Comparison of ENCODE assay signal across 13 cellular contexts in genomic region chr1:31666290-31666963, GRCh38. TPM values are rescaled to one million over a fixed set of nuclear protein-coding genes. Genes with fewer than 3 reads are reported as not detected.
DNase-seq lines count a peak whose midpoint lies in the region; ATAC-seq, FAIRE-seq and TF ChIP-seq lines count a peak whose summit lies in the region.
"Had no signal": no experiment of that assay in that cellular context is flagged by ENCODE, and none has a peak within 500 bp of the region (broad histone marks: within the 10 kb centered on the region; RNA-seq: fewer than 3 reads in every experiment).

No MANE protein-coding gene starts in this region.

- no peak overlapping the region for H4K5ac ChIP-seq in H1 (ENCODE audit: insufficient read length, low read depth, low read length)

- H3K27ac Mint-ChIP-seq in neural crest cell (ENCODE audit: unreplicated experiment), result peak overlapping the region; percentile 57
- H3K27ac Mint-ChIP-seq: dendritic cell treated with granulocyte-macrophage colony-stimulating factor and Interleukin-4, amounts not matched to agents 40 ng/mL and 50 ng/mL, for 4 days had no signal

- no peak overlapping the region for H2BK12ac ChIP-seq in H1 (ENCODE audit: low read depth, low read length)

- H2BK20ac ChIP-seq in H1 (ENCODE audit: low read length), result no peak overlapping the region

- H3K56ac ChIP-seq in H1 (replicated peaks; ENCODE audit: insufficient read length, low read depth, low read length), result peak overlapping the region; percentile 3

- H3K79me2 ChIP-seq in H1 (ENCODE audit: control insufficient read depth in 1 of 2, insufficient read depth in 2 of 2, low read length in 2 of 2), result no peaks in the 10 kb centered on the region

- 0 out of 2 replicates have a peak overlapping the region, but pooled peaks have one; percentile 61 for H2BK15ac ChIP-seq in H1 (ENCODE audit: low read length)

- H3K4ac ChIP-seq in H1 (replicated peaks; ENCODE audit: insufficient read length, low read depth, low read length), result no peak overlapping the region

- no peak overlapping the region for H2AK5ac ChIP-seq in H1 (ENCODE audit: low read depth, low read length)

- H3K4me3 Mint-ChIP-seq in neural crest cell, result no peak overlapping the region
- H3K4me3 Mint-ChIP-seq: dendritic cell treated with granulocyte-macrophage colony-stimulating factor and Interleukin-4, amounts not matched to agents 40 ng/mL and 50 ng/mL, for 4 days had no signal

- intact Hi-C loops in cardiac septum (cut with DNase I), result loop anchor here (5.0 kb wide), 1 partner anchor 296 kb away; no protein-coding TSS in a partner anchor

- peaks cover 0 to 13% (median 8%) of the 10 kb centered on the region in 4 experiments; a peak in 5 of 7 replicates for H3K4me1 ChIP-seq in H1 (replicated peaks in 1 of 4; ENCODE audit: control insufficient read depth in 3 of 4, insufficient read depth in 4 of 4, low read length in 3 of 4)

- no peaks in the 10 kb centered on the region for H3K79me1 ChIP-seq in H1 (ENCODE audit: low read depth, low read length)

- H3K27me3 Mint-ChIP-seq in neural crest cell (ENCODE audit: low read depth), result peaks cover 10% of the 10 kb centered on the region

- no peak overlapping the region for H2AFZ ChIP-seq in H1 (ENCODE audit: low read length)

- no peak for TF ChIP-seq RAD21 in H1 (IDR thresholded peaks at IDR 0.05 in 1 of 2, conservative IDR thresholded peaks at IDR 0.05 in 1 of 2; ENCODE audit: low read depth in 2 of 2, low read length in 2 of 2)

- H3K9me3 Mint-ChIP-seq in neural crest cell, result no peaks in the 10 kb centered on the region
- H3K9me3 Mint-ChIP-seq: dendritic cell treated with granulocyte-macrophage colony-stimulating factor and Interleukin-4, amounts not matched to agents 40 ng/mL and 50 ng/mL, for 4 days had no signal

- H3K4me2 ChIP-seq in H1 (ENCODE audit: insufficient read depth in 1 of 2, low read depth in 2 of 2, low read length in 2 of 2), result no peak overlapping the region; a peak in 1 of 4 replicates

- 78% methylated on average over 9 of the region's 9 CpGs; no CpG with 5 or more reads in 1 of the 2 experiments for WGBS in H1 (ENCODE audit: extremely low coverage in 1 of 2, insufficient coverage in 1 of 2, insufficient read length in 1 of 2, insufficient replicate concordance in 2 of 2, low coverage in 1 of 2, low lambda C conversion rate in 2 of 2, missing lambda C conversion rate in 1 of 2), 2 experiments

- no peak overlapping the region for H3K23ac ChIP-seq in H1 (ENCODE audit: insufficient read length)

- no peak overlapping the region for H3K14ac ChIP-seq in H1 (ENCODE audit: insufficient read length)

- no peaks in the 10 kb centered on the region for H3K36me3 Mint-ChIP-seq in neural crest cell (ENCODE audit: low read depth)

- no peak overlapping the region; the same call in 1 of the 2 replicates for H2BK5ac ChIP-seq in H1 (ENCODE audit: low read depth, low read length)

- H3K9me3 ChIP-seq in H1 (ENCODE audit: insufficient read depth in 2 of 2, low read depth in 1 of 2, low read length in 1 of 2), result no peaks in the 10 kb centered on the region
- H3K9me3 ChIP-seq: MG63, ovary, thoracic aorta had no signal

- no peak overlapping the region for H3K9ac ChIP-seq in H1 (replicated peaks in 1 of 4; ENCODE audit: extremely low read depth in 1 of 4, low read depth in 3 of 4, low read length in 3 of 4)

- no peak overlapping the region for H4K91ac ChIP-seq in H1 (replicated peaks; ENCODE audit: insufficient read length, low read length)

- no peaks in the 10 kb centered on the region for H3K27me3 ChIP-seq in H1 (replicated peaks in 1 of 4; ENCODE audit: control insufficient read depth in 3 of 4, extremely low read depth in 1 of 4, insufficient read depth in 3 of 4, low read length in 3 of 4)
- H3K27me3 ChIP-seq: MG63, ovary had no signal

- H3K27ac ChIP-seq in H1 (ENCODE audit: low read depth, low read length), result peak overlapping the region; percentile 52; the same call in 1 of the 2 replicates
- H3K27ac ChIP-seq: thoracic aorta had no signal

- H3K18ac ChIP-seq in H1 (ENCODE audit: extremely low read depth, low read length), result no peak overlapping the region

- DNase-seq in COR-L47 (lab: John Stamatoyannopoulos, UW) (peak; percentile 49), NCI-H2171 treated with DMSO at 0.1 percent for 48 hours (lab: John Stamatoyannopoulos, UW) (peak; percentile 88), H1 (ENCODE audit: low read depth in 1 of 2, low spot score in 2 of 2) (no peak), neural crest cell (ENCODE audit: low read depth, low spot score) (no peak), HCEC 1CT (no peak), GM12892 (ENCODE audit: insufficient read length) (no peak), cardiac septum (ENCODE audit: low spot score) (no peak)
- DNase-seq: MG63, ovary had no signal

- POLR2A ChIA-PET in H1 (lab: Charles Lee; ENCODE audit: partially characterized antibody), result interaction anchor here (0.6 to 1.8 kb wide), 6 partner anchors 12 to 278 kb away, joined by 3 to 5 read pairs (median 3); no protein-coding TSS in a partner anchor

- no peak overlapping the region for H3K4me3 ChIP-seq in H1 (ENCODE audit: extremely low read depth in 1 of 4, insufficient read depth in 2 of 4, low read depth in 3 of 4, low read length in 4 of 4)
- H3K4me3 ChIP-seq: MG63, ovary, thoracic aorta had no signal

- TF ChIP-seq POLR2A in H1 (IDR thresholded peaks at IDR 0.05; ENCODE audit: control extremely low read depth in 1 of 2, low read depth in 2 of 2, low read length in 2 of 2) (no peak), GM12892 (IDR thresholded peaks at IDR 0.05; ENCODE audit: low read depth, low read length) (no peak)

- H4K8ac ChIP-seq in H1 (ENCODE audit: extremely low read depth, insufficient read depth, low read length), result no peak overlapping the region; the same call in 1 of the 2 replicates

- no peak for TF ChIP-seq EP300 in H1 (IDR thresholded peaks at IDR 0.05; ENCODE audit: borderline replicate concordance in 1 of 2, low read depth in 2 of 2, low read length in 2 of 2)

- H2BK120ac ChIP-seq in H1 (replicated peaks; ENCODE audit: low read depth, low read length), result no peak overlapping the region

- no peaks in the 10 kb centered on the region for H4K20me1 ChIP-seq in H1 (replicated peaks in 1 of 2; ENCODE audit: control insufficient read depth in 1 of 2, insufficient read depth in 2 of 2, low read length in 2 of 2)

- H3K4me1 Mint-ChIP-seq in neural crest cell, result peaks cover 8% of the 10 kb centered on the region

- no peaks in the 10 kb centered on the region for H3K36me3 ChIP-seq in H1 (ENCODE audit: control insufficient read depth in 2 of 4, insufficient read depth in 4 of 4, low read length in 3 of 4)
- H3K36me3 ChIP-seq: ovary had no signal

- CTCF ChIA-PET in H1 (lab: Charles Lee; ENCODE audit: partially characterized antibody), result interaction anchor here (0.6 to 19.3 kb wide), 14 partner anchors 13 to 305 kb away, joined by 3 to 370 read pairs (median 36); partner anchors contain the start of gene COL16A1

- no peaks in the 10 kb centered on the region for H3K23me2 ChIP-seq in H1 (ENCODE audit: low read depth, low read length)

- ATAC-seq in HG03097 (IDR thresholded peaks at IDR 0.05; ENCODE audit: low FRiP score, unreplicated experiment), result no peak
- ATAC-seq: activated CD4-positive, CD25-positive, alpha-beta regulatory T cell treated with anti-CD3 and anti-CD28 coated beads, Interleukin-2, amount 50 U/mL, for 24 hours had no signal

- FAIRE-seq in H1 (lab: Jason Lieb, UNC) (no peak), GM12892 (lab: Jason Lieb, UNC) (no peak)

- TF ChIP-seq CTCF in H1 (IDR thresholded peaks at IDR 0.05; ENCODE audit: control extremely low read depth in 1 of 3, insufficient read depth in 1 of 3, low read depth in 1 of 3, low read length in 3 of 3) (no peak), neural crest cell (conservative IDR thresholded peaks at IDR 0.05) (no peak)

TF ChIP-seq in H1, 55 proteins besides CTCF, POLR2A, EP300 and RAD21 (continues in another document):
- TF ChIP-seq CBX8 (IDR thresholded peaks at IDR 0.05; ENCODE audit: borderline replicate concordance, low read depth, low read length) (no peak), SP1 (IDR thresholded peaks at IDR 0.05; ENCODE audit: low read depth, low read length) (no peak)

RNA-seq across cellular contexts. Expression of gene PEF1, which starts 21.8 kb away (rescaled TPM):
- 35.2 and 38.8 TPM in 2 replicates for total RNA-seq in H1 (2021; fragmentation: NEBNext Ultra II Directional; extraction: Animal tissue kit (Norgen Biotek cat#: 25700))
- polyA plus RNA-seq in H1 (2011; rRNA removed), result 61.2 and 69.2 TPM in 2 replicates
- 51.1 TPM for polyA plus RNA-seq in H1 (2011; cell fraction: cytosol; rRNA removed)
- polyA plus RNA-seq in H1 (2011; cell fraction: nucleus; rRNA removed), result 50.9 TPM
- polyA plus RNA-seq in H1 (2012, experiment 1 of 2), result 32.7 to 43.6 TPM (median 41.6 TPM) in 4 replicates
- polyA plus RNA-seq in H1 (2012, experiment 2 of 2), result 65.6 TPM
- polyA plus RNA-seq in H1 (2013, experiment 1 of 2), result 30.8 TPM
- polyA plus RNA-seq in H1 (2013, experiment 2 of 2), result 31.1 TPM
- polyA minus RNA-seq in H1 (2011; rRNA and poly(A)+ RNA removed), result 63.3 and 65.6 TPM in 2 replicates
- 23.8 TPM for polyA minus RNA-seq in H1 (2011; cell fraction: cytosol; rRNA and poly(A)+ RNA removed)
- polyA minus RNA-seq in H1 (2011; cell fraction: nucleus; rRNA and poly(A)+ RNA removed), result 28.8 TPM
- 49.0 and 52.4 TPM in 2 replicates for total RNA-seq in neural crest cell
- 47.0 TPM for polyA plus RNA-seq in GM12892 (2012; ENCODE audit: missing spikeins)
- 55.1 TPM for total RNA-seq in cardiac septum

RNA-seq across cellular contexts. Expression of gene COL16A1, which starts 37.4 kb away (rescaled TPM):
- 7.9 and 10.5 TPM in 2 replicates for total RNA-seq in H1 (2021; fragmentation: NEBNext Ultra II Directional; extraction: Animal tissue kit (Norgen Biotek cat#: 25700))
- polyA plus RNA-seq in H1 (2011; rRNA removed), result 2.0 and 3.4 TPM in 2 replicates
- 4.3 TPM for polyA plus RNA-seq in H1 (2011; cell fraction: cytosol; rRNA removed)
- polyA plus RNA-seq in H1 (2011; cell fraction: nucleus; rRNA removed), result 31.3 TPM
- polyA plus RNA-seq in H1 (2012, experiment 1 of 2), result 6.8 to 10.8 TPM (median 7.9 TPM) in 4 replicates
- 2.9 TPM for polyA plus RNA-seq in H1 (2012, experiment 2 of 2)
- 4.2 TPM for polyA plus RNA-seq in H1 (2013, experiment 1 of 2)
- 3.6 TPM for polyA plus RNA-seq in H1 (2013, experiment 2 of 2)
- polyA minus RNA-seq in H1 (2011; rRNA and poly(A)+ RNA removed), result 3.3 and 4.2 TPM in 2 replicates
- polyA minus RNA-seq in H1 (2011; cell fraction: cytosol; rRNA and poly(A)+ RNA removed), result 6.8 TPM
- 8.7 TPM for polyA minus RNA-seq in H1 (2011; cell fraction: nucleus; rRNA and poly(A)+ RNA removed)
- total RNA-seq in neural crest cell (0.72 and 0.80 TPM in 2 replicates), cardiac septum (45.9 TPM)
- 0.36 TPM for polyA plus RNA-seq in GM12892 (2012; ENCODE audit: missing spikeins)

RNA-seq across cellular contexts. Expression of gene HCRTR1, which starts 48.9 kb away (rescaled TPM):
- total RNA-seq in H1 (2021; fragmentation: NEBNext Ultra II Directional; extraction: Animal tissue kit (Norgen Biotek cat#: 25700)), result 0.35 and 0.44 TPM in 2 replicates
- 0.39 and 0.61 TPM in 2 replicates for polyA plus RNA-seq in H1 (2011; rRNA removed)
- 0.65 TPM for polyA plus RNA-seq in H1 (2011; cell fraction: cytosol; rRNA removed)
- 1.2 TPM for polyA plus RNA-seq in H1 (2011; cell fraction: nucleus; rRNA removed)
- 0.29 to 0.44 TPM (median 0.36 TPM) in 3 of 4 replicates, not detected in the other for polyA plus RNA-seq in H1 (2012, experiment 1 of 2)
- 0.21 TPM for polyA plus RNA-seq in H1 (2012, experiment 2 of 2)
- polyA plus RNA-seq in H1 (2013, experiment 1 of 2), result 0.22 TPM
- polyA plus RNA-seq in H1 (2013, experiment 2 of 2), result 0.33 TPM
- polyA minus RNA-seq in H1 (2011; rRNA and poly(A)+ RNA removed), result 0.32 and 0.35 TPM in 2 replicates
- polyA minus RNA-seq in H1 (2011; cell fraction: cytosol; rRNA and poly(A)+ RNA removed), result not detected
- not detected for polyA minus RNA-seq in H1 (2011; cell fraction: nucleus; rRNA and poly(A)+ RNA removed)
- total RNA-seq in neural crest cell (0.23 TPM in 1 of 2 replicates, not detected in the other), cardiac septum (not detected)
- not detected for polyA plus RNA-seq in GM12892 (2012; ENCODE audit: missing spikeins)
- total RNA-seq: ovary, thoracic aorta had no signal
- polyA plus RNA-seq: ovary had no signal

Comparison
In these comparisons a context has a peak if more than half of its experiments do, and no peak if none do; other contexts are left out.
1. DNase-seq: peak in COR-L47 (single experiment) and NCI-H2171 treated with DMSO at 0.1 percent for 48 hours (single experiment); none in H1 (0 of 2), neural crest cell (single experiment), HCEC 1CT (single experiment), GM12892 (single experiment) and cardiac septum (single experiment).